In the genomic region with DNA sequence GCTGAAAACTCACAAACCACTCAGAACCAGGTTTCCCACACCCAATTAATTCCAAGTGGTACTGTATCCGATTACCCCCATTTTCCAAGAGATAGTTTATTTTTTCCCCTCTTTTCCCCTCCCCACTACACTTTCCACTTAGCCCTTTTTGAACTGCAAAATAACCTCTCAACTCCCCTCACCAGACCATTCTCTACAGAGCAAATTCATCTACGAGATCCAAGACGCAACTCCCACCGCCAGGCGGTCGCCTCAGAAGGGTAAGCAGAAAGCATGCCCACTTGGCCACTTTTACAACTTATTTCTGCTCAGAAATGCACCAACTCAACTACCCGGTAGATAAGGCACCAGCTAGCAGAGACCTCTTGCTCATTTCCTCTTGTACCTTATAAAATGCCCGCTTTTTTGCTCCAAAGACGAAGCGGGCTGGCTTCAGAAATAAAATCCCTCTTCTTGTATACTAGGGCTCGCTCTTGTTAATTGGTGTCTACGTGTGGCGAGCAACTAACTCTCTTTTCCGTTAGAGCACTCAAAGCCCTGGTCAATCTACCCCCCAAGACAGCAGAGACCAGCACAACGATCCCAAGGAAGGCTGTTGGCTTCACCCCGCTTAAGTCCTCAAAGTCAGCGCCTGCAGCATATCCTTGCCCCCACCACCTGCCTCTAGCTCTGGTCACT, we compare ENCODE assay signal across 1 cellular context.
A peak's percentile ranks its signal among the peaks of the same experiment; 100 is the strongest.
TF ChIP-seq lines count a peak whose summit lies in the region.

No MANE protein-coding gene starts in this region.

TF ChIP-seq in K562, 482 proteins besides CTCF, POLR2A, EP300 and RAD21 (continued from another document):
- TF ChIP-seq, protein P1, sequence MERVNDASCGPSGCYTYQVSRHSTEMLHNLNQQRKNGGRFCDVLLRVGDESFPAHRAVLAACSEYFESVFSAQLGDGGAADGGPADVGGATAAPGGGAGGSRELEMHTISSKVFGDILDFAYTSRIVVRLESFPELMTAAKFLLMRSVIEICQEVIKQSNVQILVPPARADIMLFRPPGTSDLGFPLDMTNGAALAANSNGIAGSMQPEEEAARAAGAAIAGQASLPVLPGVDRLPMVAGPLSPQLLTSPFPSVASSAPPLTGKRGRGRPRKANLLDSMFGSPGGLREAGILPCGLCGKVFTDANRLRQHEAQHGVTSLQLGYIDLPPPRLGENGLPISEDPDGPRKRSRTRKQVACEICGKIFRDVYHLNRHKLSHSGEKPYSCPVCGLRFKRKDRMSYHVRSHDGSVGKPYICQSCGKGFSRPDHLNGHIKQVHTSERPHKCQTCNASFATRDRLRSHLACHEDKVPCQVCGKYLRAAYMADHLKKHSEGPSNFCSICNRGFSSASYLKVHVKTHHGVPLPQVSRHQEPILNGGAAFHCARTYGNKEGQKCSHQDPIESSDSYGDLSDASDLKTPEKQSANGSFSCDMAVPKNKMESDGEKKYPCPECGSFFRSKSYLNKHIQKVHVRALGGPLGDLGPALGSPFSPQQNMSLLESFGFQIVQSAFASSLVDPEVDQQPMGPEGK (CRISPR knock-in tag; IDR thresholded peaks at IDR 0.05; ENCODE audit: borderline replicate concordance), result no peak
- TF ChIP-seq NFE2 (IDR thresholded peaks at IDR 0.05; ENCODE audit: low read depth) (no peak), ZNF764 (CRISPR knock-in tag; IDR thresholded peaks at IDR 0.05; ENCODE audit: low read depth) (no peak), ARHGAP35 (IDR thresholded peaks at IDR 0.05; ENCODE audit: partially characterized antibody) (peak; percentile 14), ELF2 (CRISPR knock-in tag; IDR thresholded peaks at IDR 0.05) (0 out of 2 replicates have a peak, but pooled peaks have one; percentile 5), PML (IDR thresholded peaks at IDR 0.05; ENCODE audit: low read length) (peak; percentile 72; the same call in 1 of the 2 replicates), ZNF778 (CRISPR knock-in tag; IDR thresholded peaks at IDR 0.05) (no peak), POLR2AphosphoS5 (IDR thresholded peaks at IDR 0.05; ENCODE audit: control insufficient read depth, insufficient read depth, low read depth, low read length) (peak; percentile 65), SRSF7 (optimal IDR thresholded peaks at IDR 0.05; ENCODE audit: low read depth, low read length) (no peak), HLTF (IDR thresholded peaks at IDR 0.05) (peak; percentile 71; the same call in 1 of the 2 replicates), PHF21A (IDR thresholded peaks at IDR 0.05; ENCODE audit: borderline replicate concordance, low read depth) (no peak), FOSL1 (tag; conservative IDR thresholded peaks at IDR 0.05) (0 out of 2 replicates have a peak, but pooled peaks have one; percentile 4), ZNF740 (CRISPR knock-in tag; IDR thresholded peaks at IDR 0.05) (no peak), ZNF740 (tag; IDR thresholded peaks at IDR 0.05) (no peak), THRB (CRISPR knock-in tag; conservative IDR thresholded peaks at IDR 0.05) (0 out of 2 replicates have a peak, but pooled peaks have one; percentile 15), MTA3 (IDR thresholded peaks at IDR 0.05; ENCODE audit: borderline replicate concordance) (no peak)
- TF ChIP-seq, protein P2, sequence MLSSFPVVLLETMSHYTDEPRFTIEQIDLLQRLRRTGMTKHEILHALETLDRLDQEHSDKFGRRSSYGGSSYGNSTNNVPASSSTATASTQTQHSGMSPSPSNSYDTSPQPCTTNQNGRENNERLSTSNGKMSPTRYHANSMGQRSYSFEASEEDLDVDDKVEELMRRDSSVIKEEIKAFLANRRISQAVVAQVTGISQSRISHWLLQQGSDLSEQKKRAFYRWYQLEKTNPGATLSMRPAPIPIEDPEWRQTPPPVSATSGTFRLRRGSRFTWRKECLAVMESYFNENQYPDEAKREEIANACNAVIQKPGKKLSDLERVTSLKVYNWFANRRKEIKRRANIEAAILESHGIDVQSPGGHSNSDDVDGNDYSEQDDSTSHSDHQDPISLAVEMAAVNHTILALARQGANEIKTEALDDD (IDR thresholded peaks at IDR 0.05), result peak; percentile 37; the same call in 1 of the 2 replicates
- TF ChIP-seq, protein P3, sequence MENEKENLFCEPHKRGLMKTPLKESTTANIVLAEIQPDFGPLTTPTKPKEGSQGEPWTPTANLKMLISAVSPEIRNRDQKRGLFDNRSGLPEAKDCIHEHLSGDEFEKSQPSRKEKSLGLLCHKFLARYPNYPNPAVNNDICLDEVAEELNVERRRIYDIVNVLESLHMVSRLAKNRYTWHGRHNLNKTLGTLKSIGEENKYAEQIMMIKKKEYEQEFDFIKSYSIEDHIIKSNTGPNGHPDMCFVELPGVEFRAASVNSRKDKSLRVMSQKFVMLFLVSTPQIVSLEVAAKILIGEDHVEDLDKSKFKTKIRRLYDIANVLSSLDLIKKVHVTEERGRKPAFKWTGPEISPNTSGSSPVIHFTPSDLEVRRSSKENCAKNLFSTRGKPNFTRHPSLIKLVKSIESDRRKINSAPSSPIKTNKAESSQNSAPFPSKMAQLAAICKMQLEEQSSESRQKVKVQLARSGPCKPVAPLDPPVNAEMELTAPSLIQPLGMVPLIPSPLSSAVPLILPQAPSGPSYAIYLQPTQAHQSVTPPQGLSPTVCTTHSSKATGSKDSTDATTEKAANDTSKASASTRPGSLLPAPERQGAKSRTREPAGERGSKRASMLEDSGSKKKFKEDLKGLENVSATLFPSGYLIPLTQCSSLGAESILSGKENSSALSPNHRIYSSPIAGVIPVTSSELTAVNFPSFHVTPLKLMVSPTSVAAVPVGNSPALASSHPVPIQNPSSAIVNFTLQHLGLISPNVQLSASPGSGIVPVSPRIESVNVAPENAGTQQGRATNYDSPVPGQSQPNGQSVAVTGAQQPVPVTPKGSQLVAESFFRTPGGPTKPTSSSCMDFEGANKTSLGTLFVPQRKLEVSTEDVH (IDR thresholded peaks at IDR 0.05; ENCODE audit: low read depth, partially characterized antibody), result no peak
- TF ChIP-seq, protein P4, sequence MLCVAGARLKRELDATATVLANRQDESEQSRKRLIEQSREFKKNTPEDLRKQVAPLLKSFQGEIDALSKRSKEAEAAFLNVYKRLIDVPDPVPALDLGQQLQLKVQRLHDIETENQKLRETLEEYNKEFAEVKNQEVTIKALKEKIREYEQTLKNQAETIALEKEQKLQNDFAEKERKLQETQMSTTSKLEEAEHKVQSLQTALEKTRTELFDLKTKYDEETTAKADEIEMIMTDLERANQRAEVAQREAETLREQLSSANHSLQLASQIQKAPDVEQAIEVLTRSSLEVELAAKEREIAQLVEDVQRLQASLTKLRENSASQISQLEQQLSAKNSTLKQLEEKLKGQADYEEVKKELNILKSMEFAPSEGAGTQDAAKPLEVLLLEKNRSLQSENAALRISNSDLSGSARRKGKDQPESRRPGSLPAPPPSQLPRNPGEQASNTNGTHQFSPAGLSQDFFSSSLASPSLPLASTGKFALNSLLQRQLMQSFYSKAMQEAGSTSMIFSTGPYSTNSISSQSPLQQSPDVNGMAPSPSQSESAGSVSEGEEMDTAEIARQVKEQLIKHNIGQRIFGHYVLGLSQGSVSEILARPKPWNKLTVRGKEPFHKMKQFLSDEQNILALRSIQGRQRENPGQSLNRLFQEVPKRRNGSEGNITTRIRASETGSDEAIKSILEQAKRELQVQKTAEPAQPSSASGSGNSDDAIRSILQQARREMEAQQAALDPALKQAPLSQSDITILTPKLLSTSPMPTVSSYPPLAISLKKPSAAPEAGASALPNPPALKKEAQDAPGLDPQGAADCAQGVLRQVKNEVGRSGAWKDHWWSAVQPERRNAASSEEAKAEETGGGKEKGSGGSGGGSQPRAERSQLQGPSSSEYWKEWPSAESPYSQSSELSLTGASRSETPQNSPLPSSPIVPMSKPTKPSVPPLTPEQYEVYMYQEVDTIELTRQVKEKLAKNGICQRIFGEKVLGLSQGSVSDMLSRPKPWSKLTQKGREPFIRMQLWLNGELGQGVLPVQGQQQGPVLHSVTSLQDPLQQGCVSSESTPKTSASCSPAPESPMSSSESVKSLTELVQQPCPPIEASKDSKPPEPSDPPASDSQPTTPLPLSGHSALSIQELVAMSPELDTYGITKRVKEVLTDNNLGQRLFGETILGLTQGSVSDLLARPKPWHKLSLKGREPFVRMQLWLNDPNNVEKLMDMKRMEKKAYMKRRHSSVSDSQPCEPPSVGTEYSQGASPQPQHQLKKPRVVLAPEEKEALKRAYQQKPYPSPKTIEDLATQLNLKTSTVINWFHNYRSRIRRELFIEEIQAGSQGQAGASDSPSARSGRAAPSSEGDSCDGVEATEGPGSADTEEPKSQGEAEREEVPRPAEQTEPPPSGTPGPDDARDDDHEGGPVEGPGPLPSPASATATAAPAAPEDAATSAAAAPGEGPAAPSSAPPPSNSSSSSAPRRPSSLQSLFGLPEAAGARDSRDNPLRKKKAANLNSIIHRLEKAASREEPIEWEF (CRISPR knock-in tag; IDR thresholded peaks at IDR 0.05), result 0 out of 2 replicates have a peak, but pooled peaks have one; percentile 32
